In genomic region chr3:47380601-47381316, GRCh38 we compare ENCODE assay signal across 8 cellular contexts. TPM values are rescaled to one million over a fixed set of nuclear protein-coding genes. Genes with fewer than 3 reads are reported as not detected.
A peak's percentile ranks its signal among the peaks of the same experiment; 100 is the strongest.
DNase-seq lines count a peak whose midpoint lies in the region; ATAC-seq, FAIRE-seq and TF ChIP-seq lines count a peak whose summit lies in the region.

PTPN23 (plus strand) TSS chr3:47381021; CDS start chr3:47381097, 76 bp downstream.

- DNase-seq in D341Med (ENCODE audit: low spot score) (peak; percentile 99), HuH-7 (ENCODE audit: low spot score) (peak; percentile 97), mesothelial cell of epicardium (ENCODE audit: low spot score in 2 of 2, unreplicated experiment in 2 of 2) (peak; percentile 99)
- peak; percentile 99 for DNase-seq in activated CD8-positive, alpha-beta memory T cell treated with anti-CD3 and anti-CD28 coated beads, Interleukin-2, amount 50 U/mL, for 48 hours
- peak; percentile 98 to 99 for DNase-seq in stimulated activated CD8-positive, alpha-beta memory T cell treated with anti-CD3 and anti-CD28 coated beads, Interleukin-15, amount 100 ng/mL, for 48 hours (ENCODE audit: low read depth in 2 of 2)

- peaks cover 34% of the 10 kb centered on the region for H3K4me1 Mint-ChIP-seq in mesothelial cell of epicardium

- ATAC-seq in GM21515 (IDR thresholded peaks at IDR 0.05; ENCODE audit: unreplicated experiment), result peak; percentile 68

- peaks cover 24% of the 10 kb centered on the region for H3K4me1 ChIP-seq in OCI-LY3 (ENCODE audit: low read length)

- no peaks in the 10 kb centered on the region for H3K36me3 ChIP-seq in OCI-LY3 (replicated peaks; ENCODE audit: low read depth, low read length)

- peaks cover 27% of the 10 kb centered on the region for H4K20me1 ChIP-seq in OCI-LY3 (ENCODE audit: insufficient read depth, low read length)

- H3K4me3 ChIP-seq in OCI-LY3 (ENCODE audit: low read length), result peak within 1 kb of the TSS; percentile 86

- H3K79me2 ChIP-seq in OCI-LY3 (ENCODE audit: low read length), result peaks cover 65% of the 10 kb centered on the region

- H3K27ac Mint-ChIP-seq in mesothelial cell of epicardium, result peak within 1 kb of the TSS; percentile 100

- H3K27me3 Mint-ChIP-seq in mesothelial cell of epicardium (ENCODE audit: low read depth), result no peaks in the 10 kb centered on the region

- TF ChIP-seq CTCF in OCI-LY3 (IDR thresholded peaks at IDR 0.05; ENCODE audit: low read depth, low read length), result no peak
- TF ChIP-seq CTCF in mesothelial cell of epicardium (IDR thresholded peaks at IDR 0.05; ENCODE audit: unreplicated experiment), result no peak

- H3K9me3 ChIP-seq in OCI-LY3 (ENCODE audit: insufficient read depth, low read length), result no peaks in the 10 kb centered on the region

- peak within 1 kb of the TSS; percentile 96 for H3K9ac ChIP-seq in OCI-LY3 (ENCODE audit: low read length)

- H3K27me3 ChIP-seq in OCI-LY3 (ENCODE audit: low read depth, low read length), result no peaks in the 10 kb centered on the region

- peak within 1 kb of the TSS; percentile 99 for H3K4me2 ChIP-seq in OCI-LY3 (ENCODE audit: low read length)

- peak; percentile 88 for FAIRE-seq in endometrium (lab: Jason Lieb, UNC)

- H3K27ac ChIP-seq in OCI-LY3 (ENCODE audit: low read length), result peak within 1 kb of the TSS; percentile 86

- peak within 1 kb of the TSS; percentile 66 for H2AFZ ChIP-seq in OCI-LY3 (ENCODE audit: low read depth, low read length)

- H3K36me3 Mint-ChIP-seq in mesothelial cell of epicardium, result no peaks in the 10 kb centered on the region

- H3K4me3 Mint-ChIP-seq in mesothelial cell of epicardium, result peak within 1 kb of the TSS; percentile 99

- H3K9me3 Mint-ChIP-seq in mesothelial cell of epicardium, result no peaks in the 10 kb centered on the region

RNA-seq across cellular contexts. Expression of gene PTPN23, which starts in this region (rescaled TPM):
- total RNA-seq in mesothelial cell of epicardium, result 47.1 to 56.7 TPM (median 50.6 TPM) in 3 replicates

Comparison
In these comparisons a context has a peak if more than half of its experiments do, and no peak if none do; other contexts are left out.
1. Peak in every context shown above with its lines: DNase-seq, ATAC-seq, H3K4me3 ChIP-seq and H3K27ac ChIP-seq.